19 cellular contexts compared by ENCODE assay signal in genomic region chr6:130421567-130421966, GRCh38. TPM values are rescaled to one million over a fixed set of nuclear protein-coding genes. Genes with fewer than 3 reads are reported as not detected.
DNase-seq lines count a peak whose midpoint lies in the region; ATAC-seq and TF ChIP-seq lines count a peak whose summit lies in the region.
"Had no signal": no experiment of that assay in that cellular context is flagged by ENCODE, and none has a peak within 500 bp of the region (broad histone marks: within the 10 kb centered on the region; RNA-seq: fewer than 3 reads in every experiment).

No MANE protein-coding gene starts in this region.

- TF ChIP-seq CTCF in AG04450 (IDR thresholded peaks at IDR 0.05; ENCODE audit: low read depth, low read length) = no peak
- TF ChIP-seq CTCF in IMR-90 (conservative IDR thresholded peaks at IDR 0.05; ENCODE audit: low read depth, low read length) = no peak

- no peak overlapping the region for H2AFZ ChIP-seq in IMR-90 (replicated peaks; ENCODE audit: low read length, poor library complexity)

- DNase-seq in AG04450 (ENCODE audit: low read depth, low spot score) = peak; percentile 62
- DNase-seq in IMR-90 = peak; percentile 91
- peak; percentile 37 for DNase-seq in dedifferentiated amniotic fluid mesenchymal stem cell (ENCODE audit: extremely low spot score)
- DNase-seq in kidney tubule cell (ENCODE audit: low spot score) = peak; percentile 59
- no peak for DNase-seq in NCI-H345 (lab: John Stamatoyannopoulos, UW)
- no peak for DNase-seq in left colon
- DNase-seq in activated effector memory CD4-positive, alpha-beta T cell treated with anti-CD3 and anti-CD28 coated beads, Interleukin-2, amount 50 U/mL, for 16 hours = no peak
- DNase-seq: activated naive CD4-positive, alpha-beta T cell treated with anti-CD3 and anti-CD28 coated beads, Interleukin-2, amount 10 ng/mL, durations not matched to agents 7 days and 5 days; CD4-positive, alpha-beta memory T cell; DMS79; natural killer cell; NCI-H146; NCI-H2227 treated with DMSO at 0.1 percent for 48 hours; psoas muscle; stimulated activated naive CD8-positive, alpha-beta T cell treated with anti-CD3 and anti-CD28 coated beads, Interleukin-15, Interleukin-2, amounts not matched to agents 100 U/mL and 50 U/mL, for 24 hours; upper lobe of left lung had no signal

- H3K4me3 ChIP-seq in AG04450 (ENCODE audit: low read depth, low read length) (no peak overlapping the region), IMR-90 (ENCODE audit: insufficient read depth, low read depth, low read length) (no peak overlapping the region)
- H3K4me3 ChIP-seq: cardiac muscle cell, esophagus muscularis mucosa, psoas muscle, upper lobe of left lung had no signal

- no peak overlapping the region for H2BK15ac ChIP-seq in IMR-90 (ENCODE audit: low read depth, low read length)

- H4K20me1 ChIP-seq in IMR-90 (ENCODE audit: insufficient read depth, low read length) = no peaks in the 10 kb centered on the region

- no CpG with 5 or more reads among the region's 1 CpG for WGBS in IMR-90 (ENCODE audit: extremely low coverage in 2 of 2, insufficient read length in 1 of 2), 2 experiments

- ATAC-seq in IMR-90 (ENCODE audit: low read depth) (peak; percentile 79), left colon (no peak), HG02970 (IDR thresholded peaks at IDR 0.05; ENCODE audit: low FRiP score, unreplicated experiment) (no peak)
- ATAC-seq: natural killer cell; psoas muscle; stimulated activated naive CD8-positive, alpha-beta T cell treated with anti-CD3 and anti-CD28 coated beads, Interleukin-15, Interleukin-2, amounts not matched to agents 100 U/mL and 50 U/mL, for 24 hours had no signal

- no TSS peak for BruUV-seq in IMR-90 (replicated peaks; lab: Mats Ljungman, UMichigan)

- no peak overlapping the region for H2BK20ac ChIP-seq in IMR-90 (ENCODE audit: low read depth, low read length)

- no peak overlapping the region for H3K4ac ChIP-seq in IMR-90 (ENCODE audit: low read depth, low read length)

- peaks cover 30 to 40% of the 10 kb centered on the region in 2 experiments; a peak in 2 of 4 replicates for H3K79me1 ChIP-seq in IMR-90 (ENCODE audit: low read depth in 1 of 2, low read length in 2 of 2)

- no peak overlapping the region for H4K5ac ChIP-seq in IMR-90 (ENCODE audit: low read depth, low read length)

- no peak overlapping the region for H3K23ac ChIP-seq in IMR-90 (ENCODE audit: low read depth, low read length)

- H3K4me2 ChIP-seq in IMR-90 (ENCODE audit: low read depth, low read length) = no peak overlapping the region; the same call in 1 of the 2 replicates

- no peak overlapping the region for H2BK120ac ChIP-seq in IMR-90 (ENCODE audit: low read depth, low read length)

- TF ChIP-seq POLR2A in IMR-90 (IDR thresholded peaks at IDR 0.05; ENCODE audit: low read depth, low read length) = no peak

- H3K36me3 ChIP-seq in IMR-90 (ENCODE audit: control insufficient read depth, insufficient read depth, low read length) = no peaks in the 10 kb centered on the region
- H3K36me3 ChIP-seq: cardiac muscle cell, esophagus muscularis mucosa, upper lobe of left lung had no signal

- CTCF ChIA-PET in AG04450 (lab: Charles Lee) = no interaction called here
- CTCF ChIA-PET in IMR-90 (lab: Yijun Ruan, JAX) = no interaction called here

- no peak overlapping the region; a peak in 1 of 4 replicates for H4K8ac ChIP-seq in IMR-90 (ENCODE audit: low read depth in 2 of 2, low read length in 2 of 2)

- H3K9me1 ChIP-seq in IMR-90 (ENCODE audit: insufficient read depth, low read length) = 0 out of 2 replicates have a peak, but pooled peaks cover 2% of the 10 kb centered on the region

- TF ChIP-seq RAD21 in IMR-90 (IDR thresholded peaks at IDR 0.05; ENCODE audit: low read length) = no peak

- no peak overlapping the region for H3K14ac ChIP-seq in IMR-90 (replicated peaks; ENCODE audit: low read depth, low read length)

- dilution Hi-C loops in IMR-90 (cut with HindIII; ENCODE audit: low sequenced_read_pairs, unreplicated experiment) = no loop called here

- H4K91ac ChIP-seq in IMR-90 (ENCODE audit: insufficient read depth, low read depth, low read length) = no peak overlapping the region

- H3K4me1 ChIP-seq in IMR-90 (ENCODE audit: control insufficient read depth, insufficient read depth, low read length) = peaks cover 10% of the 10 kb centered on the region
- H3K4me1 ChIP-seq: esophagus muscularis mucosa, psoas muscle, upper lobe of left lung had no signal

- H3K9me3 ChIP-seq in AG04450 (ENCODE audit: control insufficient read depth, insufficient read depth, low read length) (no peaks in the 10 kb centered on the region), IMR-90 (ENCODE audit: control insufficient read depth, insufficient read depth, low read length) (no peaks in the 10 kb centered on the region)
- H3K9me3 ChIP-seq: esophagus muscularis mucosa, psoas muscle, upper lobe of left lung had no signal

- H2BK5ac ChIP-seq in IMR-90 (ENCODE audit: low read depth, low read length, poor library complexity, severe bottlenecking) = peak overlapping the region; percentile 84

- no peak overlapping the region for H3K9ac ChIP-seq in IMR-90 (ENCODE audit: low read depth, low read length)

- no peak overlapping the region for H2AK9ac ChIP-seq in IMR-90 (replicated peaks; ENCODE audit: low read depth, low read length, poor library complexity)

- POLR2A ChIA-PET in AG04450 (lab: Yijun Ruan, JAX) = no interaction called here
- POLR2A ChIA-PET in IMR-90 (lab: Charles Lee; ENCODE audit: unreplicated experiment) = no interaction called here

- no peak overlapping the region for H3K27ac ChIP-seq in AG04450 (ENCODE audit: low read depth, low read length)
- H3K27ac ChIP-seq in IMR-90 (ENCODE audit: insufficient read depth, low read length) = no peak overlapping the region
- H3K27ac ChIP-seq: cardiac muscle cell, esophagus muscularis mucosa, psoas muscle, upper lobe of left lung had no signal

- no peak overlapping the region for H3K18ac ChIP-seq in IMR-90 (ENCODE audit: low read depth, low read length)

- no peak overlapping the region for H2AK5ac ChIP-seq in IMR-90 (ENCODE audit: low read depth, low read length)

- intact Hi-C loops in IMR-90 (cut with micrococcal nuclease) = no loop called here
- intact Hi-C loops in left colon (cut with DNase I, micrococcal nuclease) = no loop called here

- H3K27me3 ChIP-seq in AG04450 (ENCODE audit: control insufficient read depth, insufficient read depth, low read length) = no peaks in the 10 kb centered on the region
- H3K27me3 ChIP-seq in IMR-90 (ENCODE audit: control insufficient read depth, insufficient read depth, low read length) = no peaks in the 10 kb centered on the region
- H3K27me3 ChIP-seq: cardiac muscle cell, esophagus muscularis mucosa, upper lobe of left lung had no signal

- no peak overlapping the region for H3K56ac ChIP-seq in IMR-90 (ENCODE audit: extremely low read depth, insufficient read depth, low read length)

- in situ Hi-C loops in IMR-90 (cut with MboI; ENCODE audit: low sequenced_read_pairs) = no loop called here

TF ChIP-seq in IMR-90, 13 proteins besides CTCF, POLR2A, EP300 and RAD21:
- TF ChIP-seq RCOR1 (IDR thresholded peaks at IDR 0.05; ENCODE audit: insufficient replicate concordance, low read length) (no peak), BHLHE40 (IDR thresholded peaks at IDR 0.05; ENCODE audit: low read depth, low read length) (no peak), USF2 (IDR thresholded peaks at IDR 0.05; ENCODE audit: low read depth, low read length) (no peak), MAZ (IDR thresholded peaks at IDR 0.05; ENCODE audit: borderline replicate concordance, low read depth, low read length) (no peak), CHD1 (IDR thresholded peaks at IDR 0.05; ENCODE audit: low read depth, low read length) (no peak), SMC3 (IDR thresholded peaks at IDR 0.05; ENCODE audit: low read depth, low read length) (no peak), NFE2L2 (IDR thresholded peaks at IDR 0.05; ENCODE audit: low read depth, low read length) (no peak), MXI1 (IDR thresholded peaks at IDR 0.05; ENCODE audit: borderline replicate concordance, low read depth, low read length) (no peak), FOS (IDR thresholded peaks at IDR 0.05; ENCODE audit: low read depth, low read length) (no peak), CEBPB (IDR thresholded peaks at IDR 0.05; ENCODE audit: low read depth, low read length) (no peak), ELK1 (IDR thresholded peaks at IDR 0.05; ENCODE audit: borderline replicate concordance, low read depth, low read length) (no peak), MAFK (IDR thresholded peaks at IDR 0.05; ENCODE audit: low read depth, low read length) (no peak), RFX5 (IDR thresholded peaks at IDR 0.05; ENCODE audit: low read depth, low read length) (no peak)
TF ChIP-seq in IMR-90: peak in this region for 0.

RNA-seq across cellular contexts. Expression of gene TMEM200A, which starts 55.8 kb away (rescaled TPM):
- polyA plus RNA-seq in AG04450 (2011; rRNA removed) (29.0 and 34.5 TPM in 2 replicates), IMR-90 (2012; rRNA removed) (19.4 and 22.8 TPM in 2 replicates)
- polyA minus RNA-seq in AG04450 (2011; rRNA and poly(A)+ RNA removed) = 22.8 and 31.1 TPM in 2 replicates
- total RNA-seq in IMR-90 (2012; rRNA removed) (37.1 and 47.8 TPM in 2 replicates), left colon (10 to 100 TPM; 24.6 to 26.9 TPM)
- polyA plus RNA-seq in IMR-90 (2012; cell fraction: cytosol; rRNA removed) = 7.1 and 11.5 TPM in 2 replicates
- polyA plus RNA-seq in IMR-90 (2012; cell fraction: nucleus; rRNA removed; ENCODE audit: low replicate concordance) = 2.3 and 6.7 TPM in 2 replicates
- polyA plus RNA-seq: cardiac muscle cell had no signal

Comparison
In these comparisons a context has a peak if more than half of its experiments do, and no peak if none do; other contexts are left out.
1. DNase-seq: peak in AG04450 (single experiment), IMR-90 (single experiment), dedifferentiated amniotic fluid mesenchymal stem cell (single experiment) and kidney tubule cell (single experiment); none in NCI-H345 (single experiment), left colon (0 of 2) and activated effector memory CD4-positive, alpha-beta T cell treated with anti-CD3 and anti-CD28 coated beads, Interleukin-2, amount 50 U/mL, for 16 hours (single experiment).